ENCODE assay signal across 8 cellular contexts in genomic region chr5:14809369-14810144, GRCh38.
DNase-seq lines count a peak whose midpoint lies in the region; ATAC-seq and TF ChIP-seq lines count a peak whose summit lies in the region.

No MANE protein-coding gene starts in this region.

- no peak for TF ChIP-seq EP300 in upper lobe of left lung (IDR thresholded peaks at IDR 0.05)

- ATAC-seq in HG02642 (IDR thresholded peaks at IDR 0.05; ENCODE audit: poor library complexity, unreplicated experiment) (peak; percentile 99), upper lobe of left lung (ENCODE audit: low FRiP score in 2 of 2) (peak; percentile 86 to 90)

- 34 to 43% methylated on average over 10 of the region's 10 CpGs for WGBS in upper lobe of left lung, 2 donors

- TF ChIP-seq POLR2A in upper lobe of left lung (IDR thresholded peaks at IDR 0.05), result no peak

- H3K36me3 ChIP-seq in upper lobe of left lung, result no peaks in the 10 kb centered on the region

- H3K27me3 ChIP-seq in upper lobe of left lung, result no peaks in the 10 kb centered on the region

- H3K4me3 ChIP-seq in GM08714 (ENCODE audit: low read length) (peak overlapping the region; percentile 15; the same call in 1 of the 2 replicates), fibroblast of mammary gland (ENCODE audit: control insufficient read depth, low read depth, low read length) (no peak overlapping the region), upper lobe of left lung (no peak overlapping the region)

- peak overlapping the region; percentile 36 to 72 (median 54) for H3K27ac ChIP-seq in upper lobe of left lung

- H3K9me3 ChIP-seq in upper lobe of left lung, result no peaks in the 10 kb centered on the region

- DNase-seq in NOMO-1 treated with dmso at 0.1 percent for 144 hours (lab: John Stamatoyannopoulos, UW; ENCODE audit: unreplicated experiment) (peak; percentile 97), fibroblast of mammary gland (ENCODE audit: low read depth) (peak; percentile 95), pons (ENCODE audit: low spot score) (peak; percentile 95), upper lobe of left lung (peak in 1 of 2 donors; percentile 67), NCI-H1105 (lab: John Stamatoyannopoulos, UW) (no peak)
- DNase-seq in activated CD8-positive, alpha-beta memory T cell treated with anti-CD3 and anti-CD28 coated beads, Interleukin-2, amount 50 U/mL, for 48 hours, result peak; percentile 79

- TF ChIP-seq CTCF in fibroblast of mammary gland (conservative IDR thresholded peaks at IDR 0.05; ENCODE audit: control insufficient read depth, insufficient read depth, low read depth, low read length), result no peak
- TF ChIP-seq CTCF in upper lobe of left lung (IDR thresholded peaks at IDR 0.05), result no peak

- H3K4me1 ChIP-seq in upper lobe of left lung, result peaks cover 5 to 13% (median 11%) of the 10 kb centered on the region in 4 donors
